In genomic region chr5:54007822-54008777, GRCh38 we compare ENCODE assay signal across 13 cellular contexts.
A peak's percentile ranks its signal among the peaks of the same experiment; 100 is the strongest.
DNase-seq lines count a peak whose midpoint lies in the region; ATAC-seq, FAIRE-seq and TF ChIP-seq lines count a peak whose summit lies in the region.
"Had no signal": no experiment of that assay in that cellular context is flagged by ENCODE, and none has a peak within 500 bp of the region (broad histone marks: within the 10 kb centered on the region; RNA-seq: fewer than 3 reads in every experiment).

No MANE protein-coding gene starts in this region.

- ATAC-seq in HepG2, result peak; percentile 99
- ATAC-seq in GM21825 (IDR thresholded peaks at IDR 0.05; ENCODE audit: unreplicated experiment), result no peak
- ATAC-seq: T-helper 17 cell had no signal

- CTCF ChIA-PET in HepG2 (lab: Yijun Ruan, JAX; ENCODE audit: low intra/inter-chr PET ratio, low total read pairs), result no interaction called here

- no peak overlapping the region for H2AFZ ChIP-seq in HepG2 (ENCODE audit: low read length)

- no peak for TF ChIP-seq POLR2A in HepG2 (IDR thresholded peaks at IDR 0.05; ENCODE audit: insufficient read depth in 1 of 2, low read depth in 2 of 2, low read length in 2 of 2)

- DNase-seq in COLO829 (ENCODE audit: low spot score), result peak; percentile 4
- DNase-seq in HuH-7 (ENCODE audit: low spot score), result peak; percentile 41
- peak; percentile 60 for DNase-seq in bronchial epithelial cell (ENCODE audit: low read depth)
- DNase-seq in HepG2 (ENCODE audit: low spot score), result peak; percentile 89
- no peak for DNase-seq in activated CD4-positive, alpha-beta T cell treated with anti-CD3 and anti-CD28 coated beads for 48 hours
- no peak for DNase-seq in AG20443 (ENCODE audit: low spot score)
- DNase-seq in tibial artery, result no peak
- DNase-seq: effector memory CD4-positive, alpha-beta T cell; NCI-H2029; T-helper 17 cell had no signal

- no peaks in the 10 kb centered on the region for H3K27me3 ChIP-seq in bronchial epithelial cell (ENCODE audit: control insufficient read depth, insufficient read depth, low read length)
- no peaks in the 10 kb centered on the region for H3K27me3 ChIP-seq in HepG2 (ENCODE audit: control insufficient read depth in 1 of 2, insufficient read depth in 2 of 2, low read length in 2 of 2)
- no peaks in the 10 kb centered on the region for H3K27me3 ChIP-seq in tibial artery
- H3K27me3 ChIP-seq: neutrophil had no signal

- H3K4me3 ChIP-seq in bronchial epithelial cell (ENCODE audit: low read depth, low read length), result no peak overlapping the region
- peak overlapping the region in 2 of 3 experiments; percentile 14 to 30; a peak in 1 of 6 replicates for H3K4me3 ChIP-seq in HepG2 (replicated peaks in 1 of 3; ENCODE audit: insufficient read depth in 1 of 3, low read depth in 2 of 3, low read length in 3 of 3)
- no peak overlapping the region for H3K4me3 ChIP-seq in tibial artery

- TF ChIP-seq CTCF in bronchial epithelial cell (IDR thresholded peaks at IDR 0.05; ENCODE audit: insufficient read depth, low read length, severe bottlenecking) (no peak), HepG2 (CRISPR knock-in tag; IDR thresholded peaks at IDR 0.05) (no peak), tibial artery (IDR thresholded peaks at IDR 0.05) (no peak)

- H4K20me1 ChIP-seq in HepG2 (ENCODE audit: insufficient read depth, low read length), result no peaks in the 10 kb centered on the region

- peak overlapping the region; percentile 68 for H3K27ac ChIP-seq in HepG2 (ENCODE audit: extremely low read length, insufficient read depth, low read length)
- H3K27ac ChIP-seq in tibial artery, result no peak overlapping the region
- H3K27ac ChIP-seq: C4-2B, neutrophil had no signal

- H3K4me1 ChIP-seq in HepG2 (ENCODE audit: insufficient read depth, low read length) (peaks cover 38% of the 10 kb centered on the region), tibial artery (no peaks in the 10 kb centered on the region)

- peak overlapping the region; percentile 6; the same call in 1 of the 2 replicates for H3K9ac ChIP-seq in HepG2 (ENCODE audit: insufficient read depth, low read depth, low read length)

- no peaks in the 10 kb centered on the region for H3K9me3 ChIP-seq in HepG2 (ENCODE audit: low read length)
- H3K9me3 ChIP-seq in tibial artery, result no peaks in the 10 kb centered on the region
- H3K9me3 ChIP-seq: neutrophil had no signal

- no TSS peak for BruUV-seq in HepG2 (replicated peaks; lab: Mats Ljungman, UMichigan)

- POLR2A ChIA-PET in HepG2 (lab: Yijun Ruan, JAX), result no interaction called here

- WGBS in HepG2 (ENCODE audit: low lambda C conversion rate), result 3% methylated on average over 6 of the region's 6 CpGs

- in situ Hi-C loops in HepG2 (cut with HindIII; ENCODE audit: extremely low pct_ligation_motif_present, low pct_unique_long_range_greater_than_20kb), result no loop called here

- no peaks in the 10 kb centered on the region for H3K36me3 ChIP-seq in bronchial epithelial cell (ENCODE audit: control insufficient read depth, insufficient read depth, low read length)
- no peaks in the 10 kb centered on the region for H3K36me3 ChIP-seq in HepG2 (replicated peaks in 1 of 2; ENCODE audit: control insufficient read depth in 1 of 2, insufficient read depth in 2 of 2, low read length in 2 of 2)
- no peaks in the 10 kb centered on the region for H3K36me3 ChIP-seq in tibial artery
- H3K36me3 ChIP-seq: neutrophil had no signal

- intact Hi-C loops in HepG2 (cut with micrococcal nuclease; ENCODE audit: unreplicated experiment) (no loop called here), tibial artery (cut with DNase I; ENCODE audit: low total_unique reads) (no loop called here)

- FAIRE-seq in bronchial epithelial cell (lab: Jason Lieb, UNC) (no peak), HepG2 (lab: Jason Lieb, UNC) (peak; percentile 89)

- H3K4me2 ChIP-seq in HepG2 (ENCODE audit: low read depth, low read length), result peak overlapping the region; percentile 53

- TF ChIP-seq EP300 in HepG2 (IDR thresholded peaks at IDR 0.05; ENCODE audit: low read depth in 2 of 2, low read length in 2 of 2), result peak in 1 of 2 experiments; percentile 80; a peak in 2 of 4 replicates
- TF ChIP-seq EP300 in HepG2 (CRISPR knock-in tag; IDR thresholded peaks at IDR 0.05; ENCODE audit: borderline replicate concordance), result no peak

- H3K79me2 ChIP-seq in HepG2 (ENCODE audit: insufficient read depth, low read length), result no peaks in the 10 kb centered on the region

- TF ChIP-seq RAD21 in HepG2 (CRISPR knock-in tag; IDR thresholded peaks at IDR 0.05), result no peak

TF ChIP-seq in HepG2, 621 proteins besides CTCF, POLR2A, EP300 and RAD21 (continues in another document):
- TF ChIP-seq KMT2B (CRISPR knock-in tag; IDR thresholded peaks at IDR 0.05), result no peak
- TF ChIP-seq ZBTB20 (CRISPR knock-in tag; IDR thresholded peaks at IDR 0.05; ENCODE audit: borderline replicate concordance, low read depth), result no peak
- no peak for TF ChIP-seq KLF11 (CRISPR knock-in tag; IDR thresholded peaks at IDR 0.05)
- peak; percentile 52; the same call in 1 of the 2 replicates for TF ChIP-seq HDAC2 (CRISPR knock-in tag; IDR thresholded peaks at IDR 0.05)
- TF ChIP-seq ZNF839 (CRISPR knock-in tag; IDR thresholded peaks at IDR 0.05; ENCODE audit: borderline replicate concordance), result no peak
- TF ChIP-seq ZNF75D (CRISPR knock-in tag; IDR thresholded peaks at IDR 0.05; ENCODE audit: borderline replicate concordance), result no peak
- TF ChIP-seq TRAFD1 (CRISPR knock-in tag; IDR thresholded peaks at IDR 0.05; ENCODE audit: borderline replicate concordance), result no peak
- TF ChIP-seq ZNF382 (CRISPR knock-in tag; IDR thresholded peaks at IDR 0.05; ENCODE audit: borderline replicate concordance), result no peak
- no peak for TF ChIP-seq SIX4 (CRISPR knock-in tag; IDR thresholded peaks at IDR 0.05)
- TF ChIP-seq PHF20 (CRISPR knock-in tag; IDR thresholded peaks at IDR 0.05), result no peak
- TF ChIP-seq, protein P1, sequence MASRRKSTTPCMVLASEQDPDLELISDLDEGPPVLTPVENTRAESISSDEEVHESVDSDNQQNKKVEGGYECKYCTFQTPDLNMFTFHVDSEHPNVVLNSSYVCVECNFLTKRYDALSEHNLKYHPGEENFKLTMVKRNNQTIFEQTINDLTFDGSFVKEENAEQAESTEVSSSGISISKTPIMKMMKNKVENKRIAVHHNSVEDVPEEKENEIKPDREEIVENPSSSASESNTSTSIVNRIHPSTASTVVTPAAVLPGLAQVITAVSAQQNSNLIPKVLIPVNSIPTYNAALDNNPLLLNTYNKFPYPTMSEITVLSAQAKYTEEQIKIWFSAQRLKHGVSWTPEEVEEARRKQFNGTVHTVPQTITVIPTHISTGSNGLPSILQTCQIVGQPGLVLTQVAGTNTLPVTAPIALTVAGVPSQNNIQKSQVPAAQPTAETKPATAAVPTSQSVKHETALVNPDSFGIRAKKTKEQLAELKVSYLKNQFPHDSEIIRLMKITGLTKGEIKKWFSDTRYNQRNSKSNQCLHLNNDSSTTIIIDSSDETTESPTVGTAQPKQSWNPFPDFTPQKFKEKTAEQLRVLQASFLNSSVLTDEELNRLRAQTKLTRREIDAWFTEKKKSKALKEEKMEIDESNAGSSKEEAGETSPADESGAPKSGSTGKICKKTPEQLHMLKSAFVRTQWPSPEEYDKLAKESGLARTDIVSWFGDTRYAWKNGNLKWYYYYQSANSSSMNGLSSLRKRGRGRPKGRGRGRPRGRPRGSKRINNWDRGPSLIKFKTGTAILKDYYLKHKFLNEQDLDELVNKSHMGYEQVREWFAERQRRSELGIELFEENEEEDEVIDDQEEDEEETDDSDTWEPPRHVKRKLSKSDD (CRISPR knock-in tag; IDR thresholded peaks at IDR 0.05; ENCODE audit: low read depth), result no peak
- no peak for TF ChIP-seq ZNF383 (CRISPR knock-in tag; IDR thresholded peaks at IDR 0.05; ENCODE audit: borderline replicate concordance)
- no peak for TF ChIP-seq ZNF329 (CRISPR knock-in tag; IDR thresholded peaks at IDR 0.05; ENCODE audit: low read depth)
- no peak for TF ChIP-seq POLR2G (IDR thresholded peaks at IDR 0.05; ENCODE audit: low read depth, low read length)
- no peak for TF ChIP-seq RFX1 (IDR thresholded peaks at IDR 0.05)
- no peak for TF ChIP-seq KDM2A (CRISPR knock-in tag; IDR thresholded peaks at IDR 0.05; ENCODE audit: borderline replicate concordance, low read depth)
- TF ChIP-seq IRF1 (CRISPR knock-in tag; IDR thresholded peaks at IDR 0.05; ENCODE audit: low read depth), result no peak
- peak; percentile 92; the same call in 1 of the 2 replicates for TF ChIP-seq ZNF510 (CRISPR knock-in tag; IDR thresholded peaks at IDR 0.05; ENCODE audit: low read depth)

Comparison
In these comparisons a context has a peak if more than half of its experiments do, and no peak if none do; other contexts are left out.
1. DNase-seq: peak in COLO829 (single experiment), HuH-7 (single experiment), bronchial epithelial cell (single experiment) and HepG2 (single experiment); none in activated CD4-positive, alpha-beta T cell treated with anti-CD3 and anti-CD28 coated beads for 48 hours (single experiment), AG20443 (single experiment) and tibial artery (0 of 2).
2. H3K4me3 ChIP-seq: peak in HepG2 (2 of 3); none in bronchial epithelial cell (single experiment) and tibial artery (0 of 2).